In genomic region chr20:1509237-1509636, GRCh38 we compare ENCODE assay signal across 8 cellular contexts. TPM values are rescaled to one million over a fixed set of nuclear protein-coding genes. Genes with fewer than 3 reads are reported as not detected.
DNase-seq lines count a peak whose midpoint lies in the region; ATAC-seq and TF ChIP-seq lines count a peak whose summit lies in the region.

No MANE protein-coding gene starts in this region.

- peaks cover 30 to 55% (median 50%) of the 10 kb centered on the region in 3 donors for H3K27me3 Mint-ChIP-seq in naive B cell

- in situ Hi-C loops in astrocyte of the cerebellum (cut with HindIII; ENCODE audit: low sequenced_read_pairs): no loop called here

- ATAC-seq in naive B cell (ENCODE audit: low read depth in 2 of 2) (peak; percentile 60 to 70), HG03097 (IDR thresholded peaks at IDR 0.05; ENCODE audit: low FRiP score, unreplicated experiment) (no peak), GM21529 (IDR thresholded peaks at IDR 0.05; ENCODE audit: unreplicated experiment) (no peak)

- TF ChIP-seq CTCF in astrocyte of the cerebellum (IDR thresholded peaks at IDR 0.05; ENCODE audit: low read depth, low read length, missing control alignments): peak; percentile 39

- H3K4me3 Mint-ChIP-seq in naive B cell: no peak overlapping the region

- peaks cover 0 to 8% of the 10 kb centered on the region in 2 donors for H3K36me3 Mint-ChIP-seq in naive B cell

- DNase-seq in activated gamma-delta T cell treated with Interleukin-2 at 50 U/mL for 16 hours (peak; percentile 24), activated gamma-delta T cell (lab: John Stamatoyannopoulos, UW) (no peak), NCI-H748 (lab: John Stamatoyannopoulos, UW; ENCODE audit: unreplicated experiment) (peak; percentile 68), astrocyte of the cerebellum (ENCODE audit: low read depth) (no peak), naive B cell (no peak), NCI-H510A (lab: John Stamatoyannopoulos, UW) (no peak)

- no peaks in the 10 kb centered on the region for H3K4me1 Mint-ChIP-seq in naive B cell

- peak overlapping the region in 1 of 6 donors; percentile 31 for H3K27ac Mint-ChIP-seq in naive B cell

- H3K4me3 ChIP-seq in astrocyte of the cerebellum (ENCODE audit: low read depth, low read length): no peak overlapping the region

- H3K9me3 Mint-ChIP-seq in naive B cell: peaks cover 3 to 18% (median 8%) of the 10 kb centered on the region in 7 donors

RNA-seq across cellular contexts. Expression of gene SIRPB2, which starts 18.0 kb away (rescaled TPM):
- polyA plus RNA-seq in naive B cell (ENCODE audit: low read depth in 6 of 6): under 1 TPM in 4 of 6 donors, not detected in 2; 0.18 to 0.36 (median 0.22) TPM

RNA-seq across cellular contexts. Expression of gene NSFL1C, which starts 42.6 kb away (rescaled TPM):
- 100 to 1,000 TPM; 108 to 134 (median 123) TPM for polyA plus RNA-seq in naive B cell (ENCODE audit: low read depth in 6 of 6)

RNA-seq across cellular contexts. Expression of gene SIRPD, which starts 48.3 kb away (rescaled TPM):
- not detected for polyA plus RNA-seq in naive B cell (ENCODE audit: low read depth in 6 of 6)

Comparison
In these comparisons a context has a peak if more than half of its experiments do, and no peak if none do; other contexts are left out.
1. DNase-seq: peak in activated gamma-delta T cell treated with Interleukin-2 at 50 U/mL for 16 hours (single experiment) and NCI-H748 (single experiment); none in activated gamma-delta T cell (single experiment), astrocyte of the cerebellum (single experiment), naive B cell (single experiment) and NCI-H510A (single experiment).
2. ATAC-seq: peak in naive B cell (2 of 2); none in HG03097 (single experiment) and GM21529 (single experiment).